ENCODE assay signal across 14 cellular contexts in the genomic region with DNA sequence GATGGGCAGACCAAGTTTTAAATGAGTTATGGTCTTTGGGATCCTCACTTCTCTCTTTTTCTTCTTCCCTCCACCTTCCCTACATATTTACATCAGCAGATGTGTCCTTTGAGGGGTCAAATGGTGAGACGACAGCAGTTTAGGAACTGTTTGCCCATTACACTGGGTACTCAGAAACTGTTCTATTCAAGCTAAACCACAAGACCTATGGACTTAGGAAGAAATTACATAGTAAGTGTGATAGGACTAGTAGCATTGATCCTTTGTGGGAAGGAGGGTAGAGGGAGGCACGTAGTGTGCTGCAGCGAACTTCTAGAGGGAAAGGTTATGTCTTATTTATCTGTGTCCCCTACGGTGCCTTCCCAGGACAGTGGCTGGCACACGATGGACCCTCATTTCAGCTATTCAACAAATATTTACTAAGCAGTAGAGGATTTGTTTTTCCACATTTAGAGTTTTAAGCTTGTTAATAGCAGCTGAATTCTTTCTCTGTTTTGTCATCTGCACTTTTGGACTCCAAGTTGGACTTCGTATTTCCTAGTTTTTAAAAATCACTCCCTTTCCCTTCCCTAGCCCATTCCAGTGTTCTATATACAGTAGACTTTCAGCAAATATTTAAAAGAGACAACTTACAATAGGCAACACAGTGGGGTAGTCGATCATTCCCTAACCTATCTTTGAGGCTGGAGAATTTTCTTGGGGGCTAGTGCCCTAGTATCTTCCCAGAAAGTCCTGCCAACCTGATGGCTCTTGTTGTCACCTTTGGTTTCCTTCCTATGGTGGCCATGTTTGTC. TPM values are rescaled to one million over a fixed set of nuclear protein-coding genes. Genes with fewer than 3 reads are reported as not detected.
DNase-seq lines count a peak whose midpoint lies in the region; ATAC-seq and TF ChIP-seq lines count a peak whose summit lies in the region.
"Had no signal": no experiment of that assay in that cellular context is flagged by ENCODE, and none has a peak within 500 bp of the region (broad histone marks: within the 10 kb centered on the region; RNA-seq: fewer than 3 reads in every experiment).

No MANE protein-coding gene starts in this region.

- H2AK9ac ChIP-seq in IMR-90 (replicated peaks; ENCODE audit: low read depth, low read length, poor library complexity): no peak overlapping the region

- H3K27me3 ChIP-seq in IMR-90 (ENCODE audit: control insufficient read depth, insufficient read depth, low read length): no peaks in the 10 kb centered on the region
- no peaks in the 10 kb centered on the region for H3K27me3 ChIP-seq in esophagus (ENCODE audit: control insufficient read depth in 1 of 2, insufficient read depth in 2 of 2, low read length in 2 of 2)
- H3K27me3 ChIP-seq in mucosa of rectum (ENCODE audit: control insufficient read depth in 2 of 2, insufficient read depth in 2 of 2, low read length in 2 of 2): no peaks in the 10 kb centered on the region
- H3K27me3 ChIP-seq in stomach smooth muscle (ENCODE audit: control insufficient read depth in 1 of 2, insufficient read depth in 2 of 2, low read length in 2 of 2): no peaks in the 10 kb centered on the region

- TF ChIP-seq RAD21 in IMR-90 (IDR thresholded peaks at IDR 0.05; ENCODE audit: low read length): no peak

- H3K4me2 ChIP-seq in IMR-90 (ENCODE audit: low read depth, low read length): peak overlapping the region; percentile 47

- H2BK15ac ChIP-seq in IMR-90 (ENCODE audit: low read depth, low read length): peak overlapping the region; percentile 38; the same call in 1 of the 3 replicates

- H2BK5ac ChIP-seq in IMR-90 (ENCODE audit: low read depth, low read length, poor library complexity, severe bottlenecking): peak overlapping the region; percentile 84

- no peak overlapping the region for H3K9ac ChIP-seq in IMR-90 (ENCODE audit: low read depth, low read length)
- no peak overlapping the region for H3K9ac ChIP-seq in mucosa of rectum (ENCODE audit: low read depth in 1 of 2, low read length in 2 of 2)
- no peak overlapping the region for H3K9ac ChIP-seq in stomach smooth muscle (ENCODE audit: low read length in 2 of 2)

- intact Hi-C loops in IMR-90 (cut with micrococcal nuclease): no loop called here

- POLR2A ChIA-PET in IMR-90 (lab: Charles Lee; ENCODE audit: unreplicated experiment): no interaction called here

- peak overlapping the region; percentile 40; the same call in 1 of the 2 replicates for H4K91ac ChIP-seq in IMR-90 (ENCODE audit: insufficient read depth, low read depth, low read length)

- 0 out of 2 replicates have a peak overlapping the region, but pooled peaks have one; percentile 1 for H3K56ac ChIP-seq in IMR-90 (ENCODE audit: extremely low read depth, insufficient read depth, low read length)

- 0 out of 2 replicates have a peak overlapping the region, but pooled peaks have one; percentile 49 for H3K14ac ChIP-seq in IMR-90 (replicated peaks; ENCODE audit: low read depth, low read length)

- H2BK20ac ChIP-seq in IMR-90 (ENCODE audit: low read depth, low read length): peak overlapping the region; percentile 74

- DNase-seq in IMR-90 (peak; percentile 25), NCI-H1436 treated with DMSO at 0.1 percent for 48 hours (lab: John Stamatoyannopoulos, UW) (no peak), substantia nigra (lab: John Stamatoyannopoulos, UW) (no peak), C1 segment of cervical spinal cord (lab: John Stamatoyannopoulos, UW) (no peak)
- DNase-seq: activated CD4-positive, alpha-beta T cell treated with anti-CD3 and anti-CD28 coated beads for 48 hours; activated T-cell treated with anti-CD3 and anti-CD28 coated beads, Interleukin-2, amount 50 U/mL, for 48 hours; DMS79 treated with DMSO at 0.1 percent for 48 hours; naive thymus-derived CD8-positive, alpha-beta T cell; NCI-H524; RPMI8226 had no signal

- no peak overlapping the region for H2AFZ ChIP-seq in IMR-90 (replicated peaks; ENCODE audit: low read length, poor library complexity)

- no CpG with 5 or more reads among the region's 7 CpGs for WGBS in IMR-90 (ENCODE audit: extremely low coverage in 2 of 2, insufficient read length in 1 of 2), 2 experiments
- 60 to 64% methylated on average over 7 of the region's 7 CpGs for WGBS in esophagus, 2 donors

- H3K4me1 ChIP-seq in IMR-90 (ENCODE audit: control insufficient read depth, insufficient read depth, low read length): peaks cover 15% of the 10 kb centered on the region
- no peaks in the 10 kb centered on the region for H3K4me1 ChIP-seq in esophagus (ENCODE audit: control insufficient read depth in 2 of 2, insufficient read depth in 2 of 2, low read length in 1 of 2)
- peaks cover 3 to 11% of the 10 kb centered on the region in 2 donors for H3K4me1 ChIP-seq in mucosa of rectum (ENCODE audit: control insufficient read depth in 2 of 2, insufficient read depth in 2 of 2, low read length in 2 of 2)
- peaks cover 41% of the 10 kb centered on the region for H3K4me1 ChIP-seq in stomach smooth muscle (ENCODE audit: control insufficient read depth, insufficient read depth, low read length)

- 0 out of 2 replicates have a peak overlapping the region, but pooled peaks have one; percentile 40 for H4K5ac ChIP-seq in IMR-90 (ENCODE audit: low read depth, low read length)

- TF ChIP-seq CTCF in IMR-90 (conservative IDR thresholded peaks at IDR 0.05; ENCODE audit: low read depth, low read length): no peak

- ATAC-seq in IMR-90 (ENCODE audit: low read depth): peak; percentile 36
- ATAC-seq in GM21528 (IDR thresholded peaks at IDR 0.05; ENCODE audit: low FRiP score, unreplicated experiment): no peak
- ATAC-seq: naive thymus-derived CD8-positive, alpha-beta T cell had no signal

- peak overlapping the region; percentile 16 for H3K4ac ChIP-seq in IMR-90 (ENCODE audit: low read depth, low read length)

- H2BK120ac ChIP-seq in IMR-90 (ENCODE audit: low read depth, low read length): peak overlapping the region; percentile 41; the same call in 1 of the 2 replicates

- peak overlapping the region; percentile 29; the same call in 1 of the 2 replicates for H3K23ac ChIP-seq in IMR-90 (ENCODE audit: low read depth, low read length)

- in situ Hi-C loops in IMR-90 (cut with MboI; ENCODE audit: low sequenced_read_pairs): loop anchor here (5.0 to 25.0 kb wide), 2 partner anchors 346 to 471 kb away; no protein-coding TSS in a partner anchor

- CTCF ChIA-PET in IMR-90 (lab: Yijun Ruan, JAX): interaction anchor here (1.1 kb wide), 1 partner anchor 156 kb away, joined by 3 read pairs; no protein-coding TSS in a partner anchor

- peak overlapping the region; percentile 43; the same call in 1 of the 2 replicates for H3K27ac ChIP-seq in IMR-90 (ENCODE audit: insufficient read depth, low read length)
- peak overlapping the region; percentile 21 to 56 for H3K27ac ChIP-seq in esophagus (ENCODE audit: low read depth in 2 of 2, low read length in 1 of 2)
- peak overlapping the region; percentile 41 to 45 for H3K27ac ChIP-seq in mucosa of rectum (ENCODE audit: low read depth in 2 of 2, low read length in 2 of 2)
- H3K27ac ChIP-seq in stomach smooth muscle (ENCODE audit: low read length): peak overlapping the region; percentile 46
- H3K27ac ChIP-seq in substantia nigra (ENCODE audit: low read depth, low read length, poor library complexity, severe bottlenecking): no peak overlapping the region

- H3K4me3 ChIP-seq in IMR-90 (ENCODE audit: insufficient read depth, low read depth, low read length): no peak overlapping the region
- H3K4me3 ChIP-seq in esophagus (ENCODE audit: low read depth in 1 of 2, low read length in 2 of 2): no peak overlapping the region
- H3K4me3 ChIP-seq in mucosa of rectum (ENCODE audit: low read length in 2 of 2): no peak overlapping the region
- H3K4me3 ChIP-seq in stomach smooth muscle (ENCODE audit: low read length in 2 of 2): peak overlapping the region in 1 of 2 donors; percentile 44

- H3K9me3 ChIP-seq in IMR-90 (ENCODE audit: control insufficient read depth, insufficient read depth, low read length) (no peaks in the 10 kb centered on the region), esophagus (ENCODE audit: control insufficient read depth in 2 of 2, insufficient read depth in 1 of 2, low read depth in 1 of 2, low read length in 1 of 2) (no peaks in the 10 kb centered on the region), mucosa of rectum (ENCODE audit: control insufficient read depth in 2 of 2, low read length in 2 of 2) (no peaks in the 10 kb centered on the region), stomach smooth muscle (ENCODE audit: control insufficient read depth in 2 of 2, low read length in 2 of 2) (no peaks in the 10 kb centered on the region)

- dilution Hi-C loops in IMR-90 (cut with HindIII; ENCODE audit: low sequenced_read_pairs, unreplicated experiment): no loop called here

- BruUV-seq in IMR-90 (replicated peaks; lab: Mats Ljungman, UMichigan): no TSS peak

- H4K8ac ChIP-seq in IMR-90 (ENCODE audit: low read depth in 2 of 2, low read length in 2 of 2): peak overlapping the region in 1 of 2 experiments; percentile 34; a peak in 1 of 4 replicates

- H3K36me3 ChIP-seq in IMR-90 (ENCODE audit: control insufficient read depth, insufficient read depth, low read length) (no peaks in the 10 kb centered on the region; the same call in 1 of the 2 replicates), esophagus (ENCODE audit: control insufficient read depth in 2 of 2, insufficient read depth in 2 of 2, low read length in 1 of 2) (no peaks in the 10 kb centered on the region), mucosa of rectum (ENCODE audit: control insufficient read depth in 2 of 2, insufficient read depth in 2 of 2, low read length in 2 of 2) (peaks cover 0 to under 1% of the 10 kb centered on the region in 2 donors), stomach smooth muscle (ENCODE audit: control insufficient read depth in 2 of 2, insufficient read depth in 2 of 2, low read length in 2 of 2) (peaks cover 0 to 3% of the 10 kb centered on the region in 2 donors)

- 0 out of 2 replicates have a peak, but pooled peaks cover 5% of the 10 kb centered on the region for H3K9me1 ChIP-seq in IMR-90 (ENCODE audit: insufficient read depth, low read length)

- peak overlapping the region; percentile 49; the same call in 1 of the 2 replicates for H2AK5ac ChIP-seq in IMR-90 (ENCODE audit: low read depth, low read length)

- no peaks in the 10 kb centered on the region for H4K20me1 ChIP-seq in IMR-90 (ENCODE audit: insufficient read depth, low read length)

- H3K79me1 ChIP-seq in IMR-90 (ENCODE audit: low read depth in 1 of 2, low read length in 2 of 2): no peaks in the 10 kb centered on the region; a peak in 1 of 4 replicates

- TF ChIP-seq POLR2A in IMR-90 (IDR thresholded peaks at IDR 0.05; ENCODE audit: low read depth, low read length): no peak

- H3K18ac ChIP-seq in IMR-90 (ENCODE audit: low read depth, low read length): peak overlapping the region; percentile 38

TF ChIP-seq in IMR-90, 13 proteins besides CTCF, POLR2A, EP300 and RAD21 (continues in another document):
- TF ChIP-seq BHLHE40 (IDR thresholded peaks at IDR 0.05; ENCODE audit: low read depth, low read length) (no peak), NFE2L2 (IDR thresholded peaks at IDR 0.05; ENCODE audit: low read depth, low read length) (no peak), SMC3 (IDR thresholded peaks at IDR 0.05; ENCODE audit: low read depth, low read length) (no peak)

RNA-seq across cellular contexts. Expression of gene FZD4, which starts 13.9 kb away (rescaled TPM):
- 7.7 and 10.3 TPM in 2 replicates for total RNA-seq in IMR-90 (2012; rRNA removed)
- 3.1 and 3.7 TPM in 2 replicates for polyA plus RNA-seq in IMR-90 (2012; rRNA removed)
- polyA plus RNA-seq in IMR-90 (2012; cell fraction: cytosol; rRNA removed): 1.7 and 2.3 TPM in 2 replicates
- polyA plus RNA-seq in IMR-90 (2012; cell fraction: nucleus; rRNA removed; ENCODE audit: low replicate concordance): 1.5 and 4.4 TPM in 2 replicates
- polyA plus RNA-seq in esophagus: 1 to 10 TPM; 1.4 to 2.0 TPM
- total RNA-seq: naive thymus-derived CD8-positive, alpha-beta T cell had no signal
- polyA plus RNA-seq: naive thymus-derived CD8-positive, alpha-beta T cell had no signal
